ENCODE assay signal across 28 cellular contexts in genomic region chr1:214694769-214695168, GRCh38.
"Had no signal": no experiment of that assay in that cellular context is flagged by ENCODE, and none has a peak within 500 bp of the region (broad histone marks: within the 10 kb centered on the region; RNA-seq: fewer than 3 reads in every experiment).

No MANE protein-coding gene starts in this region.

- H3K27me3 Mint-ChIP-seq: stimulated activated memory B cell treated with anti-CD40 and anti-IgM and Interleukin-4, amounts not matched to agents 10 μg/mL and 1 μg/mL and 100 μg/mL, for 72 hours; stimulated activated naive CD8-positive, alpha-beta T cell treated with anti-CD3 and anti-CD28 coated beads, Interleukin-15, amount 100 ng/mL, for 72 hours; type B pancreatic cell had no signal

- H3K4me1 ChIP-seq: neural progenitor cell, parathyroid adenoma, psoas muscle, right lobe of liver, sigmoid colon, suprapubic skin, testis, tibial artery, transverse colon, upper lobe of right lung, uterus had no signal

- ATAC-seq: natural killer cell; psoas muscle; right cardiac atrium; right lobe of liver; stimulated activated memory B cell treated with anti-CD40 and anti-IgM and Interleukin-4, amounts not matched to agents 10 μg/mL and 1 μg/mL and 100 μg/mL, for 72 hours; stimulated activated naive CD8-positive, alpha-beta T cell treated with anti-CD3 and anti-CD28 coated beads, Interleukin-15, amount 100 ng/mL, for 72 hours; stimulated activated naive CD8-positive, alpha-beta T cell treated with anti-CD3 and anti-CD28 coated beads, Interleukin-15, Interleukin-2, amounts not matched to agents 100 U/mL and 50 U/mL, for 24 hours; upper lobe of right lung had no signal

- H3K79me2 ChIP-seq: parathyroid adenoma had no signal

- H3K9me3 Mint-ChIP-seq: stimulated activated naive CD8-positive, alpha-beta T cell treated with anti-CD3 and anti-CD28 coated beads, Interleukin-15, amount 100 ng/mL, for 72 hours had no signal

- H3K27me3 ChIP-seq: neural progenitor cell, ovary, right lobe of liver, sigmoid colon, suprapubic skin, testis, tibial artery, transverse colon, upper lobe of right lung, uterus had no signal

- H3K4me3 Mint-ChIP-seq: natural killer cell; nephron; neural progenitor cell; stimulated activated memory B cell treated with anti-CD40 and anti-IgM and Interleukin-4, amounts not matched to agents 10 μg/mL and 1 μg/mL and 100 μg/mL, for 72 hours; stimulated activated naive CD8-positive, alpha-beta T cell treated with anti-CD3 and anti-CD28 coated beads, Interleukin-15, amount 100 ng/mL, for 72 hours; type B pancreatic cell had no signal

- FAIRE-seq: small intestine had no signal

- H3K4me3 ChIP-seq: neural progenitor cell, ovary, psoas muscle, right lobe of liver, sigmoid colon, suprapubic skin, testis, tibial artery, transverse colon, upper lobe of right lung, uterus had no signal

- H3K36me3 Mint-ChIP-seq: natural killer cell; neural progenitor cell; stimulated activated memory B cell treated with anti-CD40 and anti-IgM and Interleukin-4, amounts not matched to agents 10 μg/mL and 1 μg/mL and 100 μg/mL, for 72 hours; type B pancreatic cell had no signal

- DNase-seq: natural killer cell; occipital lobe; ovary; psoas muscle; right cardiac atrium; right lobe of liver; sigmoid colon; small intestine; stimulated activated CD4-positive, alpha-beta T cell treated with anti-CD3 and anti-CD28 coated beads, Interleukin-15, amount 100 ng/mL, for 24 hours; stimulated activated CD4-positive, alpha-beta T cell treated with anti-CD3 and anti-CD28 coated beads, Interleukin-4, amount 100 ng/mL, for 1 hour; stimulated activated CD4-positive, alpha-beta T cell treated with anti-CD3 and anti-CD28 coated beads, Interleukin-4, amount 100 ng/mL, for 4 hours; stimulated activated CD8-positive, alpha-beta memory T cell treated with anti-CD3 and anti-CD28 coated beads, Interleukin-4, amount 100 ng/mL, for 48 hours; stimulated activated naive CD4-positive, alpha-beta T cell; stimulated activated naive CD8-positive, alpha-beta T cell treated with anti-CD3 and anti-CD28 coated beads, Interleukin-15, amount 100 ng/mL, for 72 hours; stimulated activated naive CD8-positive, alpha-beta T cell treated with anti-CD3 and anti-CD28 coated beads, Interleukin-15, Interleukin-2, amounts not matched to agents 100 U/mL and 50 U/mL, for 24 hours; substantia nigra; testis; tibial artery; transverse colon; upper lobe of right lung; uterus had no signal

- H3K27ac Mint-ChIP-seq: natural killer cell; nephron; neural progenitor cell; progenitor cell of endocrine pancreas; stimulated activated memory B cell treated with anti-CD40 and anti-IgM and Interleukin-4, amounts not matched to agents 10 μg/mL and 1 μg/mL and 100 μg/mL, for 72 hours; stimulated activated naive CD8-positive, alpha-beta T cell treated with anti-CD3 and anti-CD28 coated beads, Interleukin-15, amount 100 ng/mL, for 72 hours; type B pancreatic cell had no signal

- H3K9me3 ChIP-seq: ovary, psoas muscle, right lobe of liver, sigmoid colon, suprapubic skin, testis, tibial artery, transverse colon, upper lobe of right lung, uterus had no signal

- H2AFZ ChIP-seq: neural progenitor cell, parathyroid adenoma had no signal

- H3K4me2 ChIP-seq: neural progenitor cell had no signal

- H3K27ac ChIP-seq: neural progenitor cell, ovary, parathyroid adenoma, psoas muscle, right lobe of liver, sigmoid colon, suprapubic skin, testis, tibial artery, transverse colon, upper lobe of right lung, uterus had no signal

- H3K36me3 ChIP-seq: neural progenitor cell, ovary, right lobe of liver, sigmoid colon, suprapubic skin, tibial artery, transverse colon, upper lobe of right lung, uterus had no signal

- H3K4me1 Mint-ChIP-seq: natural killer cell; nephron; stimulated activated memory B cell treated with anti-CD40 and anti-IgM and Interleukin-4, amounts not matched to agents 10 μg/mL and 1 μg/mL and 100 μg/mL, for 72 hours; stimulated activated naive CD8-positive, alpha-beta T cell treated with anti-CD3 and anti-CD28 coated beads, Interleukin-15, amount 100 ng/mL, for 72 hours had no signal

- H3K9ac ChIP-seq: neural progenitor cell, parathyroid adenoma had no signal
